ENCODE assay signal across 14 cellular contexts in the genomic region with DNA sequence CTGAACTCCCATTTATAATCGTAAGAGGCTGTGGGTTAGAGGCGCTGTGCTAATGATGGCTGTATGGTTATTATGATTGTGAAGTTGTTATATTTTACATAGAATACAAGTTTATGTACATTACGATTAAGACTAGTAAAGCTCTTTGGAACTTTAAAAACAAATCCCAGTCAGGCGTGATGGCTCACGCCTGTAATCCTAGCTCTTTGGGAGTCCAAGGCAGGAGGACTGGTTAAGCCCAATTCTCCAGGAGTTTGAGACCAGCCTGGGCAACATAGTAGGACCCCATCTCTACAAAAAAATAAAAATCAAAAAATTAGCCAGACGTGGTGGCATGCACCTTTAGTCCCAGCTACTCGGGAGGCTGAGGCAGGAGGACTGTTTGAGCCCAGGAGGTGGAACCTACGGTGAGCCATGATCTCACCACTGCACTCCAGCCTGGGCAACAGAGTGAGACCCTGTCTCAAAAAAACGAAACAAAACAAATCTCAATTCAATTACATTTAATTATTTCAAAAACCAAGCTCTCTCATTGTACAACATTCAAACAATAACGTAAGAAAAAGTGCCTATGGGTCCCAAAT. TPM values are rescaled to one million over a fixed set of nuclear protein-coding genes. Genes with fewer than 3 reads are reported as not detected.
A peak's percentile ranks its signal among the peaks of the same experiment; 100 is the strongest.
DNase-seq lines count a peak whose midpoint lies in the region; ATAC-seq, FAIRE-seq and TF ChIP-seq lines count a peak whose summit lies in the region.
"Had no signal": no experiment of that assay in that cellular context is flagged by ENCODE, and none has a peak within 500 bp of the region (broad histone marks: within the 10 kb centered on the region; RNA-seq: fewer than 3 reads in every experiment).

No MANE protein-coding gene starts in this region.

- no peaks in the 10 kb centered on the region for H3K27me3 Mint-ChIP-seq in activated T-helper 1 cell treated with anti-CD3 and anti-CD28 coated beads, Interleukin-12 subunit alpha, Interleukin-12 subunit beta, Interleukin-2, Interleukin-4 antibody, amounts not matched to agents 30 ng/mL and 10 ng/mL and 1 ng/mL, durations not matched to agents 14 hours and 24 hours and 36 hours (ENCODE audit: insufficient read depth)

- dilution Hi-C loops in keratinocyte (cut with MboI; ENCODE audit: extremely low pct_ligation_motif_present, low sequenced_read_pairs), result no loop called here

- H3K9me3 Mint-ChIP-seq in activated T-helper 1 cell treated with anti-CD3 and anti-CD28 coated beads, Interleukin-12 subunit alpha, Interleukin-12 subunit beta, Interleukin-2, Interleukin-4 antibody, amounts not matched to agents 30 ng/mL and 10 ng/mL and 1 ng/mL, durations not matched to agents 14 hours and 24 hours and 36 hours, result peaks cover 3% of the 10 kb centered on the region

- no peaks in the 10 kb centered on the region for H3K79me2 ChIP-seq in keratinocyte (ENCODE audit: control insufficient read depth, insufficient read depth, low read length)

- H3K4me1 ChIP-seq in BLaER1 (peaks cover 28% of the 10 kb centered on the region), keratinocyte (ENCODE audit: control insufficient read depth, extremely low read depth, insufficient read depth, low read length) (peaks cover 27% of the 10 kb centered on the region)
- H3K4me1 ChIP-seq: lower lobe of right lung had no signal

- ATAC-seq in GM19395 (IDR thresholded peaks at IDR 0.05; ENCODE audit: unreplicated experiment), result no peak

- H3K4me1 Mint-ChIP-seq in activated T-helper 1 cell treated with anti-CD3 and anti-CD28 coated beads, Interleukin-12 subunit alpha, Interleukin-12 subunit beta, Interleukin-2, Interleukin-4 antibody, amounts not matched to agents 30 ng/mL and 10 ng/mL and 1 ng/mL, durations not matched to agents 14 hours and 24 hours and 36 hours (ENCODE audit: low read depth), result peaks cover 38% of the 10 kb centered on the region

- H3K36me3 Mint-ChIP-seq in activated T-helper 1 cell treated with anti-CD3 and anti-CD28 coated beads, Interleukin-12 subunit alpha, Interleukin-12 subunit beta, Interleukin-2, Interleukin-4 antibody, amounts not matched to agents 30 ng/mL and 10 ng/mL and 1 ng/mL, durations not matched to agents 14 hours and 24 hours and 36 hours (ENCODE audit: low read depth), result peaks cover 16% of the 10 kb centered on the region

- no peak for TF ChIP-seq CTCF in GM12865 (IDR thresholded peaks at IDR 0.05; ENCODE audit: insufficient read depth, low read depth, low read length, missing control alignments)
- no peak for TF ChIP-seq CTCF in keratinocyte (optimal IDR thresholded peaks at IDR 0.05 in 1 of 3, IDR thresholded peaks at IDR 0.05 in 1 of 3, conservative IDR thresholded peaks at IDR 0.05 in 1 of 3; ENCODE audit: extremely low read depth in 1 of 3, insufficient read depth in 2 of 3, low read length in 3 of 3)
- TF ChIP-seq CTCF in GM10266 (IDR thresholded peaks at IDR 0.05; ENCODE audit: control insufficient read depth, insufficient read depth, low read depth, missing control alignments), result no peak

- H2AFZ ChIP-seq in keratinocyte (ENCODE audit: control insufficient read depth, low read length), result peak overlapping the region; percentile 65

- intact Hi-C loops in activated T-helper 1 cell treated with anti-CD3 and anti-CD28 coated beads, Interleukin-12 subunit alpha, Interleukin-12 subunit beta, Interleukin-2, Interleukin-4 antibody, amounts not matched to agents 30 ng/mL and 10 ng/mL and 1 ng/mL, durations not matched to agents 14 hours and 24 hours and 36 hours (cut with micrococcal nuclease), result no loop called here

- H3K4me2 ChIP-seq in BLaER1 (peak overlapping the region; percentile 42), keratinocyte (ENCODE audit: control insufficient read depth, extremely low read depth, insufficient read depth, low read depth, low read length) (peak overlapping the region; percentile 91)

- no peak overlapping the region for H3K9ac ChIP-seq in BLaER1
- H3K9ac ChIP-seq in keratinocyte (ENCODE audit: control insufficient read depth, extremely low read depth, insufficient read depth, low read length), result peak overlapping the region; percentile 85

- H3K9me3 ChIP-seq in BLaER1 (no peaks in the 10 kb centered on the region), keratinocyte (ENCODE audit: control insufficient read depth, low read depth, low read length) (no peaks in the 10 kb centered on the region)
- H3K9me3 ChIP-seq: lower lobe of right lung had no signal

- peak overlapping the region; percentile 28 for H3K27ac ChIP-seq in BLaER1
- peak overlapping the region; percentile 99 for H3K27ac ChIP-seq in keratinocyte (ENCODE audit: control insufficient read depth, insufficient read depth, low read length)
- H3K27ac ChIP-seq: C4-2B, lower lobe of right lung had no signal

- DNase-seq in GM12865 (ENCODE audit: low read depth), result no peak
- DNase-seq in activated T-helper 1 cell treated with anti-CD3 and anti-CD28 coated beads, Interleukin-12 subunit alpha, Interleukin-12 subunit beta, Interleukin-2, Interleukin-4 antibody, amounts not matched to agents 30 ng/mL and 10 ng/mL and 1 ng/mL, durations not matched to agents 14 hours and 24 hours and 36 hours (ENCODE audit: low spot score), result no peak
- DNase-seq in keratinocyte (ENCODE audit: low read depth, low spot score), result no peak
- no peak for DNase-seq in medulla oblongata (ENCODE audit: extremely low spot score)
- DNase-seq in GM10266 (ENCODE audit: extremely low spot score), result no peak
- no peak for DNase-seq in OCI-M1 (lab: John Stamatoyannopoulos, UW)
- DNase-seq: erythroblast, lower lobe of right lung, NCI-H1436, NCI-H748 treated with DMSO at 0.1 percent for 48 hours had no signal

- H3K27me3 ChIP-seq in BLaER1, result no peaks in the 10 kb centered on the region
- H3K27me3 ChIP-seq in keratinocyte (ENCODE audit: control insufficient read depth, extremely low read depth, insufficient read depth, low read length), result no peaks in the 10 kb centered on the region
- H3K27me3 ChIP-seq: brain microvascular endothelial cell had no signal

- FAIRE-seq in keratinocyte (lab: Jason Lieb, UNC), result no peak

- H3K4me3 Mint-ChIP-seq in activated T-helper 1 cell treated with anti-CD3 and anti-CD28 coated beads, Interleukin-12 subunit alpha, Interleukin-12 subunit beta, Interleukin-2, Interleukin-4 antibody, amounts not matched to agents 30 ng/mL and 10 ng/mL and 1 ng/mL, durations not matched to agents 14 hours and 24 hours and 36 hours, result no peak overlapping the region

- H4K20me1 ChIP-seq in BLaER1, result no peaks in the 10 kb centered on the region
- no peaks in the 10 kb centered on the region for H4K20me1 ChIP-seq in keratinocyte (ENCODE audit: control insufficient read depth, extremely low read depth, insufficient read depth, low read length)

- peak overlapping the region; percentile 91 for H3K27ac Mint-ChIP-seq in activated T-helper 1 cell treated with anti-CD3 and anti-CD28 coated beads, Interleukin-12 subunit alpha, Interleukin-12 subunit beta, Interleukin-2, Interleukin-4 antibody, amounts not matched to agents 30 ng/mL and 10 ng/mL and 1 ng/mL, durations not matched to agents 14 hours and 24 hours and 36 hours

- no peaks in the 10 kb centered on the region for H3K9me1 ChIP-seq in keratinocyte (ENCODE audit: control insufficient read depth, extremely low read depth, insufficient read depth, low read length)

- no peaks in the 10 kb centered on the region for H3K36me3 ChIP-seq in BLaER1
- no peaks in the 10 kb centered on the region for H3K36me3 ChIP-seq in keratinocyte (ENCODE audit: control insufficient read depth in 2 of 2, extremely low read depth in 1 of 2, insufficient read depth in 2 of 2, low read length in 2 of 2)
- H3K36me3 ChIP-seq: brain microvascular endothelial cell, lower lobe of right lung had no signal

- H3K4me3 ChIP-seq in BLaER1 (no peak overlapping the region), GM12865 (ENCODE audit: low read depth, low read length) (peak overlapping the region; percentile 50), keratinocyte (ENCODE audit: control insufficient read depth in 2 of 3, extremely low read depth in 1 of 3, insufficient read depth in 2 of 3, low read depth in 1 of 3, low read length in 3 of 3) (peak overlapping the region in 2 of 3 experiments; percentile 55 to 62)
- H3K4me3 ChIP-seq: lower lobe of right lung had no signal

RNA-seq across cellular contexts. Expression of a gene that starts 23.9 kb away (rescaled TPM):
- 98.1 and 108 TPM in 2 replicates for total RNA-seq in activated T-helper 1 cell treated with anti-CD3 and anti-CD28 coated beads, Interleukin-12 subunit alpha, Interleukin-12 subunit beta, Interleukin-2, Interleukin-4 antibody, amounts not matched to agents 30 ng/mL and 10 ng/mL and 1 ng/mL, durations not matched to agents 14 hours and 24 hours and 36 hours
- 75.9 to 111 TPM (median 95.1 TPM) in 3 replicates for polyA plus RNA-seq in keratinocyte
- polyA plus RNA-seq in keratinocyte (2011; ENCODE audit: low read depth), result 45.0 TPM
- 70.6 and 146 TPM in 2 replicates for polyA plus RNA-seq in keratinocyte (2011; cell fraction: cytosol; rRNA removed)
- 45.6 and 50.4 TPM in 2 replicates for polyA plus RNA-seq in keratinocyte (2011; cell fraction: nucleus; rRNA removed)
- polyA plus RNA-seq in keratinocyte (2012; ENCODE audit: low replicate concordance), result 60.5 and 86.0 TPM in 2 replicates
- 37.2 to 92.6 TPM (median 66.0 TPM) in 3 replicates for polyA minus RNA-seq in keratinocyte
- 33.4 TPM for polyA minus RNA-seq in keratinocyte (2011; cell fraction: cytosol; rRNA and poly(A)+ RNA removed)
- polyA minus RNA-seq in keratinocyte (2011; cell fraction: nucleus; rRNA and poly(A)+ RNA removed), result 11.4 and 38.1 TPM in 2 replicates

RNA-seq across cellular contexts. Expression of a gene that starts 41.6 kb away (rescaled TPM):
- total RNA-seq in activated T-helper 1 cell treated with anti-CD3 and anti-CD28 coated beads, Interleukin-12 subunit alpha, Interleukin-12 subunit beta, Interleukin-2, Interleukin-4 antibody, amounts not matched to agents 30 ng/mL and 10 ng/mL and 1 ng/mL, durations not matched to agents 14 hours and 24 hours and 36 hours, result 2,415 and 2,510 TPM in 2 replicates
- polyA plus RNA-seq in keratinocyte, result 1,787 to 7,245 TPM (median 3,595 TPM) in 3 replicates
- polyA plus RNA-seq in keratinocyte (2011; ENCODE audit: low read depth), result 8,538 TPM
- 6,963 and 8,951 TPM in 2 replicates for polyA plus RNA-seq in keratinocyte (2011; cell fraction: cytosol; rRNA removed)
- polyA plus RNA-seq in keratinocyte (2011; cell fraction: nucleus; rRNA removed), result 1,538 and 1,768 TPM in 2 replicates
- polyA plus RNA-seq in keratinocyte (2012; ENCODE audit: low replicate concordance), result 4,557 and 7,467 TPM in 2 replicates
- 679 to 919 TPM (median 685 TPM) in 3 replicates for polyA minus RNA-seq in keratinocyte
- polyA minus RNA-seq in keratinocyte (2011; cell fraction: cytosol; rRNA and poly(A)+ RNA removed), result 925 TPM
- polyA minus RNA-seq in keratinocyte (2011; cell fraction: nucleus; rRNA and poly(A)+ RNA removed), result 83.9 and 127 TPM in 2 replicates
